ENCODE assay signal across 9 cellular contexts in the genomic region with DNA sequence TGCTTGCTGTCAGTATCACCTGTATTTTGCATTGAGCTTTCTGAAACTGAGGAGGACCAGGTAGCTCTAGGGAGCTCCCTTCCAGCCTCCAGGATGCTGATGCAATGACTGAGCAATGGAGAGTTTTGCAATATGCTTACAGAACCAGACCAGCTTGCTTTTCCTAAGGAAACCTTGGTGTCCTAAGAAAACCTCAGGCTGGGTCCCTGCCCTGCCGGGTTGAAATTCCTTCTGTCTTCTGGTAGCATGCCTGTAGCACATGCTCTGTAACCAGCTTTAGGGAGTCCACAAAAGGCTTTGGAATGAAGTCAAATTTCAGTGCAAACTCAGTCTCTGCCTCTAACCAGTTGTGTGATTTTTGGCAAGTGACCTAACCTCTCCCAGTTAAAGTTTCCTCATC.
A peak's percentile ranks its signal among the peaks of the same experiment; 100 is the strongest.
DNase-seq lines count a peak whose midpoint lies in the region; ATAC-seq and TF ChIP-seq lines count a peak whose summit lies in the region.
"Had no signal": no experiment of that assay in that cellular context is flagged by ENCODE, and none has a peak within 500 bp of the region (broad histone marks: within the 10 kb centered on the region; RNA-seq: fewer than 3 reads in every experiment).

No MANE protein-coding gene starts in this region.

- in situ Hi-C loops in astrocyte of the spinal cord (cut with HindIII; ENCODE audit: low sequenced_read_pairs): no loop called here

- DNase-seq in stimulated activated naive CD8-positive, alpha-beta T cell treated with anti-CD3 and anti-CD28 coated beads, Interleukin-15, amount 100 ng/mL, for 72 hours: peak in 1 of 2 donors; percentile 17
- DNase-seq in stimulated activated naive CD8-positive, alpha-beta T cell treated with anti-CD3 and anti-CD28 coated beads, Interleukin-15, Interleukin-2, amounts not matched to agents 100 U/mL and 50 U/mL, for 24 hours: no peak
- DNase-seq in astrocyte of the spinal cord (ENCODE audit: low read depth, low spot score) (peak; percentile 96), kidney glomerular epithelial cell (lab: John Stamatoyannopoulos, UW) (peak; percentile 47), cerebellum (ENCODE audit: low spot score) (no peak)
- DNase-seq in stimulated activated CD4-positive, alpha-beta T cell treated with anti-CD3 and anti-CD28 coated beads, Interleukin-1b, Interleukin-23, amount 100 ng/mL, for 48 hours: no peak
- DNase-seq: BE2C had no signal

- H3K4me3 Mint-ChIP-seq in stimulated activated naive CD8-positive, alpha-beta T cell treated with anti-CD3 and anti-CD28 coated beads, Interleukin-15, amount 100 ng/mL, for 72 hours: no peak overlapping the region

- peaks cover 11 to 13% of the 10 kb centered on the region in 2 donors for H3K9me3 Mint-ChIP-seq in stimulated activated naive CD8-positive, alpha-beta T cell treated with anti-CD3 and anti-CD28 coated beads, Interleukin-15, amount 100 ng/mL, for 72 hours

- no peak overlapping the region for H3K4me3 ChIP-seq in astrocyte of the spinal cord (ENCODE audit: low read depth, low read length)

- TF ChIP-seq CTCF in astrocyte of the spinal cord (IDR thresholded peaks at IDR 0.05; ENCODE audit: low read depth, low read length): no peak

- peaks cover 8% of the 10 kb centered on the region for H3K4me1 Mint-ChIP-seq in stimulated activated naive CD8-positive, alpha-beta T cell treated with anti-CD3 and anti-CD28 coated beads, Interleukin-15, amount 100 ng/mL, for 72 hours

- peak; percentile 64 for ATAC-seq in stimulated activated naive CD8-positive, alpha-beta T cell treated with anti-CD3 and anti-CD28 coated beads, Interleukin-15, amount 100 ng/mL, for 72 hours
- no peak for ATAC-seq in stimulated activated naive CD8-positive, alpha-beta T cell treated with anti-CD3 and anti-CD28 coated beads, Interleukin-15, Interleukin-2, amounts not matched to agents 100 U/mL and 50 U/mL, for 24 hours
- ATAC-seq in HG03139 (IDR thresholded peaks at IDR 0.05; ENCODE audit: unreplicated experiment) (no peak), GM18517 (IDR thresholded peaks at IDR 0.05; ENCODE audit: unreplicated experiment) (no peak)

- peak overlapping the region; percentile 59 to 89 for H3K27ac Mint-ChIP-seq in stimulated activated naive CD8-positive, alpha-beta T cell treated with anti-CD3 and anti-CD28 coated beads, Interleukin-15, amount 100 ng/mL, for 72 hours

- peaks cover 7% of the 10 kb centered on the region for H3K27me3 Mint-ChIP-seq in stimulated activated naive CD8-positive, alpha-beta T cell treated with anti-CD3 and anti-CD28 coated beads, Interleukin-15, amount 100 ng/mL, for 72 hours

Comparison
In these comparisons a context has a peak if more than half of its experiments do, and no peak if none do; other contexts are left out.
1. DNase-seq: peak in astrocyte of the spinal cord (single experiment) and kidney glomerular epithelial cell (single experiment); none in stimulated activated naive CD8-positive, alpha-beta T cell treated with anti-CD3 and anti-CD28 coated beads, Interleukin-15, Interleukin-2, amounts not matched to agents 100 U/mL and 50 U/mL, for 24 hours (single experiment), stimulated activated CD4-positive, alpha-beta T cell treated with anti-CD3 and anti-CD28 coated beads, Interleukin-1b, Interleukin-23, amount 100 ng/mL, for 48 hours (single experiment) and cerebellum (single experiment).